8 cellular contexts compared by ENCODE assay signal in the genomic region with DNA sequence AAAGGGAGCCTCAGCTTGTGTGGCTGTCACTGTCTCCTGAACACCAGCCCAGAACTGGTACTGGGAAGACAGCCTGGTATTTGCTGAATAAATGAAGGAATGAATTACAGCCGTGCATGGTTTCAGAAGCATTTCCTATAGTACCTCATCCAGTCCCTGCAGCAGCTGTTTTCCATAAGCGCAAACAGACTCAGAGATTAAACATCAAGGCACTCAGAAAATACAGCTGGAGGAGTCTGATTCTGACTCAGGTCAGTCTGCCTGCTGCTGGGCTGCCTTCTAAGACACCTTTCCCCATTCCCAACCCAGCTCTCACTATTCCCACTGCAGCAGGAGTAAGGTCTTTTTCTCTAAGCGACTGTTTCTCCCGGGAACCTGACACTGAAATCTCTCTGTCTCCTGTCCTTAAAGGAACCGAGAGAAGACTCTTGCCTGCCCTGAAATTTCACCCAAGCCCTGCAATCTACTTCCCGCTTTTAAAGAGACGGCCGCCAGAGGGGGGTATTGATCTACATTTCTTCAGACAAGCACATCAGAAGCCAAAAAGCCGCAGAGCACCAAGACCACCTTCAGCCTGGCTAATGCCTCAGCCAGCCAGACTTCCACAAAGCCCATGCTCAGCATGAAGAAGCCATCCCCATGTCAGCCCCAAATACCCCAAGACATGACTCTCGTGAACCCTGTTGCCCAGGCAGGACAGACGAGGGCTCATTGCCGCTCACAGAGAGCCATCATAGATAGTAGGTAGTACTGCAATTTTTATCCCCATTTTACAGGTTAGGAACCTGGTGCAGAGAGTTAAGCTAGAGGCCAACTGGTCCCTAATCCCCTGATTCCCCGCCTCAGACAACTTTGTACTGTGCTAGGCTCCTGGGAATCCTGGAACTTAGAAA. TPM values are rescaled to one million over a fixed set of nuclear protein-coding genes. Genes with fewer than 3 reads are reported as not detected.
DNase-seq lines count a peak whose midpoint lies in the region; ATAC-seq and TF ChIP-seq lines count a peak whose summit lies in the region.

No MANE protein-coding gene starts in this region.

- H3K27ac Mint-ChIP-seq in activated B cell treated with CpG ODN at 0.5 μM for 24 hours, result no peak overlapping the region

- no peak overlapping the region for H3K4me3 ChIP-seq in kidney epithelial cell (ENCODE audit: low read depth, low read length)

- no peak overlapping the region for H3K27ac ChIP-seq in caudate nucleus (ENCODE audit: low read depth, low read length)

- ATAC-seq in activated B cell treated with CpG ODN at 0.5 μM for 24 hours (ENCODE audit: low read depth) (peak; percentile 49), HG03457 (IDR thresholded peaks at IDR 0.05; ENCODE audit: unreplicated experiment) (no peak)

- intact Hi-C loops in activated B cell treated with CpG ODN at 0.5 μM for 24 hours (cut with micrococcal nuclease), result loop anchor here (1.0 to 5.0 kb wide), 6 partner anchors 84 to 692 kb away; no protein-coding TSS in a partner anchor

- peak; percentile 45 for TF ChIP-seq CTCF in activated B cell treated with CpG ODN at 0.5 μM for 24 hours (IDR thresholded peaks at IDR 0.05)
- peak; percentile 66 for TF ChIP-seq CTCF in kidney epithelial cell (IDR thresholded peaks at IDR 0.05; ENCODE audit: insufficient read depth, low read length, poor library complexity, severe bottlenecking)

- no peaks in the 10 kb centered on the region for H3K36me3 Mint-ChIP-seq in activated B cell treated with CpG ODN at 0.5 μM for 24 hours (ENCODE audit: low read depth)

- DNase-seq in COLO829 (ENCODE audit: low spot score) (peak; percentile 29), GOT3 (lab: John Stamatoyannopoulos, UW) (peak; percentile 53), NCI-H2171 treated with DMSO at 0.1 percent for 48 hours (lab: John Stamatoyannopoulos, UW) (peak; percentile 75), activated B cell treated with CpG ODN at 0.5 μM for 24 hours (peak; percentile 39), caudate nucleus (lab: John Stamatoyannopoulos, UW) (peak in 55 of 61 donors; percentile 8 to 86 (median 48)), kidney epithelial cell (ENCODE audit: low read depth) (peak; percentile 51)
- peak; percentile 64 for DNase-seq in stimulated activated CD4-positive, alpha-beta T cell treated with anti-CD3 and anti-CD28 coated beads, Interleukin-1b, Interleukin-23, amount 100 ng/mL, for 48 hours

- H3K27me3 Mint-ChIP-seq in activated B cell treated with CpG ODN at 0.5 μM for 24 hours, result peaks cover 7% of the 10 kb centered on the region

- POLR2A ChIA-PET in activated B cell treated with CpG ODN at 0.5 μM for 24 hours (lab: Charles Lee), result no interaction called here

- no peak overlapping the region for H3K4me3 Mint-ChIP-seq in activated B cell treated with CpG ODN at 0.5 μM for 24 hours

- no peaks in the 10 kb centered on the region for H3K4me1 Mint-ChIP-seq in activated B cell treated with CpG ODN at 0.5 μM for 24 hours

- peaks cover 6% of the 10 kb centered on the region for H3K9me3 Mint-ChIP-seq in activated B cell treated with CpG ODN at 0.5 μM for 24 hours

- H3K36me3 ChIP-seq in kidney epithelial cell (ENCODE audit: control insufficient read depth, insufficient read depth, low read length), result no peaks in the 10 kb centered on the region

- no peaks in the 10 kb centered on the region for H3K27me3 ChIP-seq in kidney epithelial cell (ENCODE audit: control insufficient read depth, insufficient read depth, low read length)

- CTCF ChIA-PET in activated B cell treated with CpG ODN at 0.5 μM for 24 hours (lab: Charles Lee), result interaction anchor here (0.7 to 2.0 kb wide), 5 partner anchors 116 to 534 kb away, joined by 3 to 6 read pairs (median 5); no protein-coding TSS in a partner anchor

RNA-seq across cellular contexts. Expression of a gene that starts 5.4 kb away (rescaled TPM):
- total RNA-seq in activated B cell treated with CpG ODN at 0.5 μM for 24 hours (not detected in 2 replicates), kidney epithelial cell (not detected in 2 replicates)
